Comparison of ENCODE assay signal across 9 cellular contexts in the genomic region with DNA sequence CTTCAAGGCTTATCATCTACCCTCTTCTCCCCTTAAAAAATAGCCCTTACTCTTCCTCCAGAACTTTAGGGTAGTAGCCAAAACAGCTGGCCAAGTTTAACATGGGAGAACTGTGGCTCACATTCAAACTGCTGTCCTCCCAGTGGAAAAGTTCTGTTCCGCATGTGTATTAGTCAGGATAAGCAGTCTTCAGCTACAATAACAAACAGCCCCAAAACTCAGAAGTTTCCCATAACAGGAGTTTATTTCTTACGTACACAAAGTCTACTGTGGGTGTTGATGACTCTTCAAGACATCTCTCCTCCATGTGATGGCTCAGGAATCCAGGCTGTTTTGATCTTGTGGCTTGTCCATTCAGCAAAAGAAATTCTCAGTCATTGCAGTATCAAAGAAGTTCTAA. TPM values are rescaled to one million over a fixed set of nuclear protein-coding genes. Genes with fewer than 3 reads are reported as not detected.
"Had no signal": no experiment of that assay in that cellular context is flagged by ENCODE, and none has a peak within 500 bp of the region (broad histone marks: within the 10 kb centered on the region; RNA-seq: fewer than 3 reads in every experiment).

No MANE protein-coding gene starts in this region.

- H2AFZ ChIP-seq: GM23248 had no signal

- DNase-seq: GM23248, GOT3, H9, HCEC 1CT, KG1 had no signal

- H3K27ac ChIP-seq: GM23248 had no signal

- H3K4me3 ChIP-seq: GM23248 had no signal

- FAIRE-seq: H54, HTR-8/SVneo had no signal

- H3K9ac ChIP-seq: GM23248 had no signal

RNA-seq across cellular contexts. Expression of a gene that starts 35.5 kb away (rescaled TPM):
- total RNA-seq: GM23248, HT-29 had no signal
- polyA plus RNA-seq: GM23248, IgD-negative memory B cell had no signal
